In genomic region chr12:119383206-119383605, GRCh38 we compare ENCODE assay signal across 16 cellular contexts. TPM values are rescaled to one million over a fixed set of nuclear protein-coding genes. Genes with fewer than 3 reads are reported as not detected.
DNase-seq lines count a peak whose midpoint lies in the region; TF ChIP-seq lines count a peak whose summit lies in the region.
"Had no signal": no experiment of that assay in that cellular context is flagged by ENCODE, and none has a peak within 500 bp of the region (broad histone marks: within the 10 kb centered on the region; RNA-seq: fewer than 3 reads in every experiment).

No MANE protein-coding gene starts in this region.

- no peaks in the 10 kb centered on the region for H3K79me2 ChIP-seq in neural cell (replicated peaks; ENCODE audit: insufficient read depth, low read length)

- peak overlapping the region; percentile 91 for H3K27ac ChIP-seq in neural cell (ENCODE audit: low read length)

- H4K20me1 ChIP-seq in neural cell (ENCODE audit: insufficient read depth), result no peaks in the 10 kb centered on the region

- peak; percentile 5 for DNase-seq in CMK (ENCODE audit: low read depth)
- peak; percentile 11 for DNase-seq in GM12865 (ENCODE audit: low read depth)
- DNase-seq in NB4 (ENCODE audit: low read depth), result peak; percentile 16
- no peak for DNase-seq in NCI-H446 treated with DMSO at 0.1 percent for 48 hours (lab: John Stamatoyannopoulos, UW)
- no peak for DNase-seq in middle frontal gyrus (ENCODE audit: extremely low spot score, low spot score)
- DNase-seq: C1 segment of cervical spinal cord; Caco-2; CD4-positive, alpha-beta memory T cell; DMS153; DMS79 treated with DMSO at 0.1 percent for 48 hours; GF-D8; GOT3; HFFc6 had no signal

- TF ChIP-seq CTCF in GM12865 (IDR thresholded peaks at IDR 0.05; ENCODE audit: insufficient read depth, low read depth, low read length, missing control alignments) (no peak), NB4 (IDR thresholded peaks at IDR 0.05; ENCODE audit: low read depth, low read length) (no peak), neural cell (IDR thresholded peaks at IDR 0.05; ENCODE audit: poor library complexity, severe bottlenecking) (no peak)

- no peak for TF ChIP-seq POLR2A in NB4 (IDR thresholded peaks at IDR 0.05; ENCODE audit: extremely low read depth, insufficient read length)

- no peaks in the 10 kb centered on the region for H3K9me2 ChIP-seq in neural cell (ENCODE audit: insufficient read depth, low read length)

- no peaks in the 10 kb centered on the region for H3K36me3 ChIP-seq in neural cell (ENCODE audit: insufficient read depth, low read length)
- H3K36me3 ChIP-seq: HAP-1 had no signal

- H3K4me3 ChIP-seq in GM12865 (ENCODE audit: low read depth, low read length) (no peak overlapping the region), NB4 (ENCODE audit: low read depth, low read length) (no peak overlapping the region), neural cell (ENCODE audit: low read length) (no peak overlapping the region)
- H3K4me3 ChIP-seq: HAP-1 had no signal

- H3K27me3 ChIP-seq in neural cell (ENCODE audit: insufficient read depth, low read depth, low read length), result no peaks in the 10 kb centered on the region

- no peak for TF ChIP-seq RAD21 in neural cell (conservative IDR thresholded peaks at IDR 0.05)

- H2AFZ ChIP-seq in neural cell (ENCODE audit: low read depth, low read length), result peak overlapping the region; percentile 12

- no peak for TF ChIP-seq EP300 in neural cell (conservative IDR thresholded peaks at IDR 0.05; ENCODE audit: poor library complexity, severe bottlenecking)

- H3K9me3 ChIP-seq in neural cell (ENCODE audit: low read length), result no peaks in the 10 kb centered on the region
- H3K9me3 ChIP-seq: Caco-2, HAP-1 had no signal

- H3F3A ChIP-seq in neural cell (ENCODE audit: insufficient read depth, low read length, poor library complexity, severe bottlenecking), result no peaks in the 10 kb centered on the region

- peak overlapping the region; percentile 52 for H3K9ac ChIP-seq in neural cell (ENCODE audit: low read length)

- no peak overlapping the region for H3K4me2 ChIP-seq in neural cell (ENCODE audit: low read length)

TF ChIP-seq in neural cell, 6 proteins besides CTCF, POLR2A, EP300 and RAD21:
- TF ChIP-seq TAF1 (IDR thresholded peaks at IDR 0.05; ENCODE audit: low read depth) (no peak), POLR2AphosphoS5 (IDR thresholded peaks at IDR 0.05) (no peak), EZH2 (IDR thresholded peaks at IDR 0.05; ENCODE audit: borderline replicate concordance, insufficient read depth, low read length, poor library complexity, severe bottlenecking) (no peak), MXI1 (conservative IDR thresholded peaks at IDR 0.05; ENCODE audit: poor library complexity, severe bottlenecking) (no peak), SMC3 (conservative IDR thresholded peaks at IDR 0.05; ENCODE audit: poor library complexity) (no peak)
- TF ChIP-seq, protein P1, sequence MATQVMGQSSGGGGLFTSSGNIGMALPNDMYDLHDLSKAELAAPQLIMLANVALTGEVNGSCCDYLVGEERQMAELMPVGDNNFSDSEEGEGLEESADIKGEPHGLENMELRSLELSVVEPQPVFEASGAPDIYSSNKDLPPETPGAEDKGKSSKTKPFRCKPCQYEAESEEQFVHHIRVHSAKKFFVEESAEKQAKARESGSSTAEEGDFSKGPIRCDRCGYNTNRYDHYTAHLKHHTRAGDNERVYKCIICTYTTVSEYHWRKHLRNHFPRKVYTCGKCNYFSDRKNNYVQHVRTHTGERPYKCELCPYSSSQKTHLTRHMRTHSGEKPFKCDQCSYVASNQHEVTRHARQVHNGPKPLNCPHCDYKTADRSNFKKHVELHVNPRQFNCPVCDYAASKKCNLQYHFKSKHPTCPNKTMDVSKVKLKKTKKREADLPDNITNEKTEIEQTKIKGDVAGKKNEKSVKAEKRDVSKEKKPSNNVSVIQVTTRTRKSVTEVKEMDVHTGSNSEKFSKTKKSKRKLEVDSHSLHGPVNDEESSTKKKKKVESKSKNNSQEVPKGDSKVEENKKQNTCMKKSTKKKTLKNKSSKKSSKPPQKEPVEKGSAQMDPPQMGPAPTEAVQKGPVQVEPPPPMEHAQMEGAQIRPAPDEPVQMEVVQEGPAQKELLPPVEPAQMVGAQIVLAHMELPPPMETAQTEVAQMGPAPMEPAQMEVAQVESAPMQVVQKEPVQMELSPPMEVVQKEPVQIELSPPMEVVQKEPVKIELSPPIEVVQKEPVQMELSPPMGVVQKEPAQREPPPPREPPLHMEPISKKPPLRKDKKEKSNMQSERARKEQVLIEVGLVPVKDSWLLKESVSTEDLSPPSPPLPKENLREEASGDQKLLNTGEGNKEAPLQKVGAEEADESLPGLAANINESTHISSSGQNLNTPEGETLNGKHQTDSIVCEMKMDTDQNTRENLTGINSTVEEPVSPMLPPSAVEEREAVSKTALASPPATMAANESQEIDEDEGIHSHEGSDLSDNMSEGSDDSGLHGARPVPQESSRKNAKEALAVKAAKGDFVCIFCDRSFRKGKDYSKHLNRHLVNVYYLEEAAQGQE (IDR thresholded peaks at IDR 0.05; ENCODE audit: borderline replicate concordance), result no peak

RNA-seq across cellular contexts. Expression of gene CCDC60, which starts 48.7 kb away (rescaled TPM):
- not detected in 2 replicates for polyA plus RNA-seq in neural cell
- not detected in 2 replicates for polyA minus RNA-seq in neural cell
- polyA plus RNA-seq: BJ; CD4-positive, alpha-beta memory T cell had no signal

Comparison
In these comparisons a context has a peak if more than half of its experiments do, and no peak if none do; other contexts are left out.
1. DNase-seq: peak in CMK (single experiment), GM12865 (single experiment) and NB4 (single experiment); none in NCI-H446 treated with DMSO at 0.1 percent for 48 hours (single experiment) and middle frontal gyrus (single experiment).